Comparison of ENCODE assay signal across 8 cellular contexts in genomic region chr7:78510580-78511188, GRCh38.
DNase-seq lines count a peak whose midpoint lies in the region; ATAC-seq and TF ChIP-seq lines count a peak whose summit lies in the region.

No MANE protein-coding gene starts in this region.

- no peaks in the 10 kb centered on the region for H3K4me1 Mint-ChIP-seq in chondrocyte (ENCODE audit: low read depth)

- no peak overlapping the region for H3K4me3 Mint-ChIP-seq in chondrocyte (ENCODE audit: unreplicated experiment)

- H2AK5ac ChIP-seq in mesenchymal stem cell (ENCODE audit: low read length, severe bottlenecking) = no peak overlapping the region

- H2AFZ ChIP-seq in mesenchymal stem cell (ENCODE audit: low read depth, low read length) = no peak overlapping the region

- no peak overlapping the region for H2BK15ac ChIP-seq in mesenchymal stem cell (ENCODE audit: low read depth, poor library complexity, severe bottlenecking)

- H3K9me3 Mint-ChIP-seq in chondrocyte (ENCODE audit: low read depth) = no peaks in the 10 kb centered on the region

- H3K27ac Mint-ChIP-seq in chondrocyte (ENCODE audit: unreplicated experiment) = no peak overlapping the region

- no peak overlapping the region for H4K8ac ChIP-seq in mesenchymal stem cell (ENCODE audit: low read length)

- no peak overlapping the region for H3K23ac ChIP-seq in mesenchymal stem cell (ENCODE audit: low read length in 2 of 2)

- H3K4ac ChIP-seq in mesenchymal stem cell (ENCODE audit: low read depth in 1 of 2, low read length in 2 of 2) = no peak overlapping the region

- no peak overlapping the region for H3K4me3 ChIP-seq in mesenchymal stem cell (ENCODE audit: insufficient read depth in 1 of 2, low read depth in 1 of 2, low read length in 2 of 2)

- no peaks in the 10 kb centered on the region for H3K36me3 ChIP-seq in mesenchymal stem cell (ENCODE audit: control insufficient read depth in 1 of 2, insufficient read depth in 2 of 2, low read depth in 1 of 2, low read length in 2 of 2)

- H3K14ac ChIP-seq in mesenchymal stem cell (ENCODE audit: low read length in 2 of 2) = no peak overlapping the region

- TF ChIP-seq CTCF in chondrocyte (IDR thresholded peaks at IDR 0.05) = peak; percentile 86

- H3K27ac ChIP-seq in mesenchymal stem cell (ENCODE audit: low read length, poor library complexity, severe bottlenecking) = no peak overlapping the region

- H2BK120ac ChIP-seq in mesenchymal stem cell (ENCODE audit: low read depth, low read length) = no peak overlapping the region

- no peak overlapping the region for H2BK12ac ChIP-seq in mesenchymal stem cell (ENCODE audit: low read length in 2 of 2)

- no peaks in the 10 kb centered on the region for H3K9me3 ChIP-seq in mesenchymal stem cell (ENCODE audit: control insufficient read depth, low read length)

- H3K36me3 Mint-ChIP-seq in chondrocyte (ENCODE audit: low read depth) = no peaks in the 10 kb centered on the region

- H3K9ac ChIP-seq in mesenchymal stem cell (ENCODE audit: low read length) = no peak overlapping the region

- no peaks in the 10 kb centered on the region for H3K27me3 ChIP-seq in mesenchymal stem cell (ENCODE audit: control insufficient read depth in 1 of 2, insufficient read depth in 1 of 2, low read length in 2 of 2)

- WGBS in mesenchymal stem cell = 7% methylated on average over 2 of the region's 2 CpGs

- no peak overlapping the region for H4K91ac ChIP-seq in mesenchymal stem cell (ENCODE audit: low read length)

- no peak overlapping the region for H2BK5ac ChIP-seq in mesenchymal stem cell (ENCODE audit: low read depth, low read length, poor library complexity, severe bottlenecking)

- no peaks in the 10 kb centered on the region for H3K27me3 Mint-ChIP-seq in chondrocyte (ENCODE audit: low read depth)

- H3K79me1 ChIP-seq in mesenchymal stem cell (replicated peaks; ENCODE audit: low read length, poor library complexity, severe bottlenecking) = no peaks in the 10 kb centered on the region

- H3K4me1 ChIP-seq in mesenchymal stem cell (ENCODE audit: control insufficient read depth, insufficient read depth, low read depth, low read length) = no peaks in the 10 kb centered on the region

- ATAC-seq in HG02884 (IDR thresholded peaks at IDR 0.05; ENCODE audit: unreplicated experiment) (peak; percentile 79), HG03457 (IDR thresholded peaks at IDR 0.05; ENCODE audit: unreplicated experiment) (no peak)

- no peak overlapping the region for H3K18ac ChIP-seq in mesenchymal stem cell (ENCODE audit: low read depth in 1 of 2, low read length in 2 of 2)

- no peak overlapping the region for H3K4me2 ChIP-seq in mesenchymal stem cell (ENCODE audit: low read length, poor library complexity, severe bottlenecking)

- DNase-seq in SIG-M5 treated with dmso at 0.1 percent for 504 hours (lab: John Stamatoyannopoulos, UW; ENCODE audit: unreplicated experiment) = peak; percentile 28
- DNase-seq in SIG-M5 (lab: John Stamatoyannopoulos, UW) = no peak
- peak; percentile 3 for DNase-seq in NCI-H524 treated with DMSO at 0.1 percent for 48 hours (lab: John Stamatoyannopoulos, UW)
- DNase-seq in chondrocyte (ENCODE audit: low spot score) = no peak
- peak; percentile 46 for DNase-seq in mesenchymal stem cell
- no peak for DNase-seq in activated CD8-positive, alpha-beta memory T cell treated with anti-CD3 and anti-CD28 coated beads, Interleukin-2, amount 50 U/mL, for 48 hours

Comparison
In these comparisons a context has a peak if more than half of its experiments do, and no peak if none do; other contexts are left out.
1. DNase-seq: peak in SIG-M5 treated with dmso at 0.1 percent for 504 hours (single experiment), NCI-H524 treated with DMSO at 0.1 percent for 48 hours (single experiment) and mesenchymal stem cell (single experiment); none in SIG-M5 (single experiment), chondrocyte (single experiment) and activated CD8-positive, alpha-beta memory T cell treated with anti-CD3 and anti-CD28 coated beads, Interleukin-2, amount 50 U/mL, for 48 hours (single experiment).